1 cellular context compared by ENCODE assay signal in the genomic region with DNA sequence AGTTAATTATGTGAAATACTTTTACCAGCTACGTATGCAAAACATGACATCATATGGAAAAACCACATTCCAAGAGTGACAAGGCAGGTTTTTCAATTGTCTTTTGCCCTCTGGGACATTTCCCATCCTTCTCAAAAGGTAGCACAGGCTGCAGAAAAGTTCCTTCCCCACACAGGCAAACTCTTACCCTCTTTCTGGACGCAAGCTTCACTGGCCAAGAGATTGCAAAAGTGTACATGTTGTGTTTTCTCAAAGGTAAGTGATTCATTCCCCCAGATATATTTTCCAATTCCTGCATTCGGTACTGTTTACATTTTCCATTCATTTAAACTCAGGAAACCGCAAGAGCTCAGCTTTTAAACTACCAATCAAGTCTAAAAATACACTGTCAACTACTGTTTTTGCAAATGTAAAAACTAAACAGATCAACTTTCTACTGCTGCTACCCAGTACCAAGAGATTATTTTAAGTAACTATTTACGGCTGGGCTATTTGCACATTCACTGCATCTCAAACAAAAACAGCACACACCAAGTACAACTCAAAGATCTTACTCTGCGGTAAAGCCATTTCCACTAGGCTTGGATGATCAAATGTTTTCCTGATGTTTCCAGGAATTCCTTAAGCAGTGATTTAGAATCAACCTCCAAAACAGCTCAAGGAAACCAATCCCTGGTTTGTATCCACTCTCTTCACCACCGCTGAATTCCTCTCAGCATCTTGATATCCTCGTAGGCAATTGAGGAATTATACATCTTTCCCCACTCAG.
TF ChIP-seq lines count a peak whose summit lies in the region.

No MANE protein-coding gene starts in this region.

TF ChIP-seq in GM12878, 131 proteins besides CTCF, POLR2A, EP300 and RAD21 (continued from another document):
- TF ChIP-seq, protein P1, sequence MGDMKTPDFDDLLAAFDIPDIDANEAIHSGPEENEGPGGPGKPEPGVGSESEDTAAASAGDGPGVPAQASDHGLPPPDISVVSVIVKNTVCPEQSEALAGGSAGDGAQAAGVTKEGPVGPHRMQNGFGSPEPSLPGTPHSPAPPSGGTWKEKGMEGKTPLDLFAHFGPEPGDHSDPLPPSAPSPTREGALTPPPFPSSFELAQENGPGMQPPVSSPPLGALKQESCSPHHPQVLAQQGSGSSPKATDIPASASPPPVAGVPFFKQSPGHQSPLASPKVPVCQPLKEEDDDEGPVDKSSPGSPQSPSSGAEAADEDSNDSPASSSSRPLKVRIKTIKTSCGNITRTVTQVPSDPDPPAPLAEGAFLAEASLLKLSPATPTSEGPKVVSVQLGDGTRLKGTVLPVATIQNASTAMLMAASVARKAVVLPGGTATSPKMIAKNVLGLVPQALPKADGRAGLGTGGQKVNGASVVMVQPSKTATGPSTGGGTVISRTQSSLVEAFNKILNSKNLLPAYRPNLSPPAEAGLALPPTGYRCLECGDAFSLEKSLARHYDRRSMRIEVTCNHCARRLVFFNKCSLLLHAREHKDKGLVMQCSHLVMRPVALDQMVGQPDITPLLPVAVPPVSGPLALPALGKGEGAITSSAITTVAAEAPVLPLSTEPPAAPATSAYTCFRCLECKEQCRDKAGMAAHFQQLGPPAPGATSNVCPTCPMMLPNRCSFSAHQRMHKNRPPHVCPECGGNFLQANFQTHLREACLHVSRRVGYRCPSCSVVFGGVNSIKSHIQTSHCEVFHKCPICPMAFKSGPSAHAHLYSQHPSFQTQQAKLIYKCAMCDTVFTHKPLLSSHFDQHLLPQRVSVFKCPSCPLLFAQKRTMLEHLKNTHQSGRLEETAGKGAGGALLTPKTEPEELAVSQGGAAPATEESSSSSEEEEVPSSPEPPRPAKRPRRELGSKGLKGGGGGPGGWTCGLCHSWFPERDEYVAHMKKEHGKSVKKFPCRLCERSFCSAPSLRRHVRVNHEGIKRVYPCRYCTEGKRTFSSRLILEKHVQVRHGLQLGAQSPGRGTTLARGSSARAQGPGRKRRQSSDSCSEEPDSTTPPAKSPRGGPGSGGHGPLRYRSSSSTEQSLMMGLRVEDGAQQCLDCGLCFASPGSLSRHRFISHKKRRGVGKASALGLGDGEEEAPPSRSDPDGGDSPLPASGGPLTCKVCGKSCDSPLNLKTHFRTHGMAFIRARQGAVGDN (IDR thresholded peaks at IDR 0.05): no peak
- TF ChIP-seq CREM (IDR thresholded peaks at IDR 0.05; ENCODE audit: low read depth): no peak
TF ChIP-seq in GM12878: peak in this region for 0.
